ENCODE assay signal across 19 cellular contexts in genomic region chr12:29901585-29901984, GRCh38.
DNase-seq lines count a peak whose midpoint lies in the region; ATAC-seq and TF ChIP-seq lines count a peak whose summit lies in the region.
"Had no signal": no experiment of that assay in that cellular context is flagged by ENCODE, and none has a peak within 500 bp of the region (broad histone marks: within the 10 kb centered on the region; RNA-seq: fewer than 3 reads in every experiment).

No MANE protein-coding gene starts in this region.

- no peaks in the 10 kb centered on the region for H3K27me3 ChIP-seq in BE2C
- H3K27me3 ChIP-seq: upper lobe of right lung had no signal

- no peaks in the 10 kb centered on the region for H3K27me3 Mint-ChIP-seq in stimulated activated memory B cell treated with anti-CD40 and anti-IgM and Interleukin-4, amounts not matched to agents 10 μg/mL and 1 μg/mL and 100 μg/mL, for 72 hours
- H3K27me3 Mint-ChIP-seq: activated naive CD8-positive, alpha-beta T cell treated with anti-CD3 and anti-CD28 coated beads, Interleukin-2, amount 10 ng/mL, durations not matched to agents 7 days and 5 days had no signal

- ATAC-seq in stimulated activated memory B cell treated with anti-CD40 and anti-IgM and Interleukin-4, amounts not matched to agents 10 μg/mL and 1 μg/mL and 100 μg/mL, for 72 hours: no peak
- ATAC-seq: activated CD8-positive, alpha-beta T cell treated with anti-CD3 and anti-CD28 coated beads for 36 hours; lower lobe of right lung; upper lobe of right lung had no signal

- no peak overlapping the region for H3K27ac Mint-ChIP-seq in stimulated activated memory B cell treated with anti-CD40 and anti-IgM and Interleukin-4, amounts not matched to agents 10 μg/mL and 1 μg/mL and 100 μg/mL, for 72 hours
- H3K27ac Mint-ChIP-seq: activated CD8-positive, alpha-beta T cell treated with anti-CD3 and anti-CD28 coated beads for 36 hours; activated naive CD8-positive, alpha-beta T cell treated with anti-CD3 and anti-CD28 coated beads, Interleukin-2, amount 10 ng/mL, durations not matched to agents 7 days and 5 days had no signal

- no peak overlapping the region for H3K4me3 ChIP-seq in BE2C (ENCODE audit: low read depth, low read length)
- no peak overlapping the region for H3K4me3 ChIP-seq in Jurkat, Clone E6-1 (ENCODE audit: low read length)
- H3K4me3 ChIP-seq: lower lobe of right lung, upper lobe of right lung had no signal

- DNase-seq in BE2C (no peak), amniotic epithelial cell (ENCODE audit: low read depth) (peak; percentile 9), iPS DF 19.7 (ENCODE audit: low read depth, low spot score) (peak; percentile 60), AG08395 (ENCODE audit: low spot score) (no peak)
- DNase-seq in Jurkat, Clone E6-1 (ENCODE audit: low read depth, low spot score): peak; percentile 8
- no peak for DNase-seq in activated CD4-positive, alpha-beta T cell treated with anti-CD3 and anti-CD28 coated beads for 4 hours
- DNase-seq in activated CD4-positive, alpha-beta T cell treated with anti-CD3 and anti-CD28 coated beads, Interleukin-2, amount 50 U/mL, for 48 hours: no peak
- DNase-seq: activated CD8-positive, alpha-beta T cell treated with anti-CD3 and anti-CD28 coated beads for 36 hours; activated naive CD8-positive, alpha-beta T cell treated with anti-CD3 and anti-CD28 coated beads, Interleukin-2, amount 10 ng/mL, durations not matched to agents 7 days and 5 days; activated T-cell treated with anti-CD3 and anti-CD28 coated beads, Interleukin-2, amount 50 U/mL, for 48 hours; EL; Kasumi-1; lower lobe of right lung; NCI-H1105; NCI-H2171; stimulated activated CD4-positive, alpha-beta T cell treated with anti-CD3 and anti-CD28 coated beads, Interleukin-2, amount 100 ng/mL, for 24 hours; upper lobe of right lung had no signal

- no peaks in the 10 kb centered on the region for H3K4me1 ChIP-seq in BE2C
- H3K4me1 ChIP-seq: lower lobe of right lung, parathyroid adenoma, upper lobe of right lung had no signal

- no peaks in the 10 kb centered on the region for H3K9me3 ChIP-seq in BE2C
- H3K9me3 ChIP-seq: lower lobe of right lung, upper lobe of right lung had no signal

- H3K4me3 Mint-ChIP-seq in stimulated activated memory B cell treated with anti-CD40 and anti-IgM and Interleukin-4, amounts not matched to agents 10 μg/mL and 1 μg/mL and 100 μg/mL, for 72 hours: no peak overlapping the region
- H3K4me3 Mint-ChIP-seq: activated CD8-positive, alpha-beta T cell treated with anti-CD3 and anti-CD28 coated beads for 36 hours; activated naive CD8-positive, alpha-beta T cell treated with anti-CD3 and anti-CD28 coated beads, Interleukin-2, amount 10 ng/mL, durations not matched to agents 7 days and 5 days had no signal

- no peaks in the 10 kb centered on the region for H3K36me3 ChIP-seq in BE2C
- H3K36me3 ChIP-seq: lower lobe of right lung, upper lobe of right lung had no signal

- H3K9me3 Mint-ChIP-seq in stimulated activated memory B cell treated with anti-CD40 and anti-IgM and Interleukin-4, amounts not matched to agents 10 μg/mL and 1 μg/mL and 100 μg/mL, for 72 hours: peaks cover 5% of the 10 kb centered on the region
- H3K9me3 Mint-ChIP-seq: activated CD8-positive, alpha-beta T cell treated with anti-CD3 and anti-CD28 coated beads for 36 hours had no signal

- no peaks in the 10 kb centered on the region for H3K4me1 Mint-ChIP-seq in stimulated activated memory B cell treated with anti-CD40 and anti-IgM and Interleukin-4, amounts not matched to agents 10 μg/mL and 1 μg/mL and 100 μg/mL, for 72 hours
- H3K4me1 Mint-ChIP-seq: activated naive CD8-positive, alpha-beta T cell treated with anti-CD3 and anti-CD28 coated beads, Interleukin-2, amount 10 ng/mL, durations not matched to agents 7 days and 5 days had no signal

- no peaks in the 10 kb centered on the region for H3K36me3 Mint-ChIP-seq in stimulated activated memory B cell treated with anti-CD40 and anti-IgM and Interleukin-4, amounts not matched to agents 10 μg/mL and 1 μg/mL and 100 μg/mL, for 72 hours
- H3K36me3 Mint-ChIP-seq: activated naive CD8-positive, alpha-beta T cell treated with anti-CD3 and anti-CD28 coated beads, Interleukin-2, amount 10 ng/mL, durations not matched to agents 7 days and 5 days had no signal

- TF ChIP-seq CTCF in BE2C (IDR thresholded peaks at IDR 0.05; ENCODE audit: low read depth, low read length): peak; percentile 39; the same call in 1 of the 2 replicates

Comparison
In these comparisons a context has a peak if more than half of its experiments do, and no peak if none do; other contexts are left out.
1. DNase-seq: peak in Jurkat, Clone E6-1 (single experiment), amniotic epithelial cell (single experiment) and iPS DF 19.7 (single experiment); none in BE2C (single experiment), activated CD4-positive, alpha-beta T cell treated with anti-CD3 and anti-CD28 coated beads for 4 hours (0 of 2), AG08395 (single experiment) and activated CD4-positive, alpha-beta T cell treated with anti-CD3 and anti-CD28 coated beads, Interleukin-2, amount 50 U/mL, for 48 hours (0 of 2).